ENCODE assay signal across 17 cellular contexts in genomic region chrX:44974462-44974861, GRCh38.
DNase-seq lines count a peak whose midpoint lies in the region; ATAC-seq, FAIRE-seq and TF ChIP-seq lines count a peak whose summit lies in the region.
"Had no signal": no experiment of that assay in that cellular context is flagged by ENCODE, and none has a peak within 500 bp of the region (broad histone marks: within the 10 kb centered on the region; RNA-seq: fewer than 3 reads in every experiment).

No MANE protein-coding gene starts in this region.

- no TSS peak for BruUV-seq in PC-9 (replicated peaks; lab: Mats Ljungman, UMichigan)

- H3K36me3 ChIP-seq in PC-9 (ENCODE audit: low read depth): no peaks in the 10 kb centered on the region
- H3K36me3 ChIP-seq in small intestine (ENCODE audit: control insufficient read depth in 2 of 2, insufficient read depth in 2 of 2, low read length in 2 of 2): no peaks in the 10 kb centered on the region
- H3K36me3 ChIP-seq: neural progenitor cell, thoracic aorta had no signal

- H3K36me3 Mint-ChIP-seq in T-cell: peaks cover 43% of the 10 kb centered on the region

- H3K9me3 Mint-ChIP-seq in T-cell: peaks cover 11 to 22% (median 21%) of the 10 kb centered on the region in 3 donors
- H3K9me3 Mint-ChIP-seq: dendritic cell treated with granulocyte-macrophage colony-stimulating factor and Interleukin-4, amounts not matched to agents 40 ng/mL and 50 ng/mL, for 4 days had no signal

- DNase-seq in DMS53 (lab: John Stamatoyannopoulos, UW): peak; percentile 25
- no peak for DNase-seq in DMS53 treated with DMSO at 0.1 percent for 48 hours (lab: John Stamatoyannopoulos, UW; ENCODE audit: unreplicated experiment)
- DNase-seq in PC-9: peak in 1 of 2 experiments; percentile 59
- peak; percentile 18 for DNase-seq in small intestine
- no peak for DNase-seq in T-cell
- DNase-seq: activated CD4-positive, alpha-beta T cell treated with anti-CD3 and anti-CD28 coated beads, Interleukin-2, amount 50 U/mL, for 4 hours; activated naive CD4-positive, alpha-beta T cell treated with anti-CD3 and anti-CD28 coated beads, Interleukin-2, amount 10 ng/mL, durations not matched to agents 7 days and 5 days; left ventricle myocardium superior; MV-4-11 had no signal

- 0 out of 2 replicates have a peak, but pooled peaks cover 5% of the 10 kb centered on the region for H3K79me2 ChIP-seq in PC-9 (ENCODE audit: low read depth)

- intact Hi-C loops in PC-9 (cut with micrococcal nuclease; ENCODE audit: unreplicated experiment): no loop called here

- H2AFZ ChIP-seq in PC-9: no peak overlapping the region
- H2AFZ ChIP-seq: neural progenitor cell had no signal

- CTCF ChIA-PET in PC-9 (lab: Charles Lee) (no interaction called here), T-cell (lab: Charles Lee) (no interaction called here)

- no peaks in the 10 kb centered on the region for H3F3A ChIP-seq in PC-9 (ENCODE audit: insufficient read depth, low read depth)

- H3K27ac Mint-ChIP-seq in T-cell: no peak overlapping the region
- H3K27ac Mint-ChIP-seq: activated naive CD4-positive, alpha-beta T cell treated with anti-CD3 and anti-CD28 coated beads, Interleukin-2, amount 10 ng/mL, durations not matched to agents 7 days and 5 days; dendritic cell treated with granulocyte-macrophage colony-stimulating factor and Interleukin-4, amounts not matched to agents 40 ng/mL and 50 ng/mL, for 4 days; neural progenitor cell; T-helper 2 cell treated with Interferon-gamma antibody and Interleukin-4, amounts not matched to agents 5 μg/mL and 100 μg/mL, for 36 hours had no signal

- no peaks in the 10 kb centered on the region for H3K9me3 ChIP-seq in PC-9 (ENCODE audit: insufficient read depth, low read depth)
- no peaks in the 10 kb centered on the region for H3K9me3 ChIP-seq in small intestine (ENCODE audit: control insufficient read depth, low read depth)
- H3K9me3 ChIP-seq: thoracic aorta had no signal

- POLR2A ChIA-PET in PC-9 (lab: Charles Lee; ENCODE audit: unreplicated experiment): no interaction called here
- POLR2A ChIA-PET in T-cell (lab: Charles Lee): no interaction called here

- H4K20me1 ChIP-seq in PC-9 (ENCODE audit: insufficient read depth): no peaks in the 10 kb centered on the region

- H3K27me3 ChIP-seq in PC-9 (ENCODE audit: insufficient read depth, low read depth): no peaks in the 10 kb centered on the region
- no peaks in the 10 kb centered on the region for H3K27me3 ChIP-seq in small intestine (ENCODE audit: control insufficient read depth in 2 of 2, insufficient read depth in 2 of 2, low read length in 2 of 2)
- H3K27me3 ChIP-seq: neural progenitor cell had no signal

- peak overlapping the region; percentile 60 for H3K4me2 ChIP-seq in PC-9
- H3K4me2 ChIP-seq: neural progenitor cell had no signal

- TF ChIP-seq CTCF in PC-9 (conservative IDR thresholded peaks at IDR 0.05): no peak

- H3K4me1 ChIP-seq in PC-9 (replicated peaks; ENCODE audit: insufficient read depth) (peaks cover 5% of the 10 kb centered on the region; the same call in 1 of the 2 replicates), small intestine (ENCODE audit: control insufficient read depth in 2 of 2, insufficient read depth in 1 of 2, low read depth in 1 of 2, low read length in 1 of 2) (peaks cover 0 to 2% of the 10 kb centered on the region in 2 donors)

- H3K4me3 Mint-ChIP-seq in T-cell: no peak overlapping the region
- H3K4me3 Mint-ChIP-seq: activated naive CD4-positive, alpha-beta T cell treated with anti-CD3 and anti-CD28 coated beads, Interleukin-2, amount 10 ng/mL, durations not matched to agents 7 days and 5 days; dendritic cell treated with granulocyte-macrophage colony-stimulating factor and Interleukin-4, amounts not matched to agents 40 ng/mL and 50 ng/mL, for 4 days; neural progenitor cell; T-helper 2 cell treated with Interferon-gamma antibody and Interleukin-4, amounts not matched to agents 5 μg/mL and 100 μg/mL, for 36 hours had no signal

- H3K27me3 Mint-ChIP-seq in T-cell: no peaks in the 10 kb centered on the region
- H3K27me3 Mint-ChIP-seq: activated naive CD4-positive, alpha-beta T cell treated with anti-CD3 and anti-CD28 coated beads, Interleukin-2, amount 10 ng/mL, durations not matched to agents 7 days and 5 days; dendritic cell treated with granulocyte-macrophage colony-stimulating factor and Interleukin-4, amounts not matched to agents 40 ng/mL and 50 ng/mL, for 4 days had no signal

- peak; percentile 90 for ATAC-seq in esophagus mucosa
- no peak for ATAC-seq in GM18498 (IDR thresholded peaks at IDR 0.05; ENCODE audit: unreplicated experiment)
- no peak for ATAC-seq in T-cell (replicated peaks in 1 of 4)
- no peak for ATAC-seq in GM21423 (IDR thresholded peaks at IDR 0.05; ENCODE audit: unreplicated experiment)
- ATAC-seq: left ventricle myocardium superior had no signal

- FAIRE-seq in small intestine (lab: Jason Lieb, UNC): no peak

- no peaks in the 10 kb centered on the region for H3K9me2 ChIP-seq in PC-9 (ENCODE audit: insufficient read depth)

- H3K4me1 Mint-ChIP-seq in T-cell: peaks cover 37 to 53% (median 47%) of the 10 kb centered on the region in 3 donors
- H3K4me1 Mint-ChIP-seq: neural progenitor cell had no signal

- no peak overlapping the region for H3K4me3 ChIP-seq in PC-9
- no peak overlapping the region for H3K4me3 ChIP-seq in small intestine (ENCODE audit: low read depth in 1 of 2, low read length in 2 of 2)
- H3K4me3 ChIP-seq: neural progenitor cell, thoracic aorta had no signal

- WGBS in small intestine, 3 donors: 44 to 70% (median 57%) methylated on average over 2 of the region's 2 CpGs

- H3K27ac ChIP-seq in PC-9 (peak overlapping the region; percentile 65), small intestine (ENCODE audit: low read depth in 1 of 2, low read length in 1 of 2) (no peak overlapping the region)
- H3K27ac ChIP-seq: 22Rv1, thoracic aorta had no signal

Comparison
In these comparisons a context has a peak if more than half of its experiments do, and no peak if none do; other contexts are left out.
1. DNase-seq: peak in DMS53 (single experiment) and small intestine (single experiment); none in DMS53 treated with DMSO at 0.1 percent for 48 hours (single experiment) and T-cell (0 of 34).